ENCODE assay signal across 15 cellular contexts in the genomic region with DNA sequence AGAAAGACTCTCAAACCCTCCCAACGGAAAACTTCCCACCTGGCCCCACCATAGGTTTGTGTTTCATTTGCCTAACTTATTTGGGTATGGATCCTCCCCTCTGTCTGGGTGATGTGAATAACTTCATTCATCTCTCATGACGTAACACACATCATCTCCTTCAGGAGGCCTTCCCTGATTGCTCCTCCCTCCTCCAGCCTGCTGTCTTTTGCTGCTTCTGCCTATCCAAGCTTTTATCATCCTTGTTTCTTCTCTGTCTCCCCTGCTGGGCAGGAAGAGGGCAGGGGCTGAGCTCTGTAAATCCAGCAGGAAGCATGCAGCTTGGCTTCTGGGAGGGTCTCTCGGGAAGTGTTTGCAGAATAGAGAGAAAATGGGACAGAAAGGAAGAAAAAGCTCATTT.
"Had no signal": no experiment of that assay in that cellular context is flagged by ENCODE, and none has a peak within 500 bp of the region (broad histone marks: within the 10 kb centered on the region; RNA-seq: fewer than 3 reads in every experiment).

No MANE protein-coding gene starts in this region.

- H3K9me3 ChIP-seq: left lung, prostate gland, transverse colon had no signal

- H3K27ac ChIP-seq: cardiac muscle cell, left lung, prostate gland, transverse colon had no signal

- DNase-seq: activated naive CD4-positive, alpha-beta T cell treated with anti-CD3 and anti-CD28 coated beads, Interleukin-2, amount 50 U/mL, for 16 hours; kidney; left lung; right cardiac atrium; small intestine; stimulated activated CD4-positive, alpha-beta T cell treated with anti-CD3 and anti-CD28 coated beads, Interleukin-4, amount 100 ng/mL, for 24 hours; stimulated activated CD8-positive, alpha-beta memory T cell treated with anti-CD3 and anti-CD28 coated beads, Interleukin-4, amount 100 ng/mL, for 48 hours; stimulated activated naive CD4-positive, alpha-beta T cell treated with Interleukin-2 at 50 U/mL for 16 hours; transverse colon had no signal

- FAIRE-seq: colon, kidney, small intestine had no signal

- H3K27me3 ChIP-seq: cardiac muscle cell had no signal

- H3K36me3 ChIP-seq: cardiac muscle cell, left lung, prostate gland, transverse colon had no signal

- ATAC-seq: activated CD4-positive, CD25-positive, alpha-beta regulatory T cell treated with anti-CD3 and anti-CD28 coated beads, Interleukin-2, amount 50 U/mL, for 24 hours; esophagus mucosa; left lung; natural killer cell treated with Interleukin-12 subunit alpha and Interleukin-12 subunit beta and Interleukin-15 and Interleukin-18, amount 100 ng/mL, for 72 hours; right cardiac atrium had no signal

- H3K4me3 ChIP-seq: cardiac muscle cell, left lung, prostate gland, transverse colon had no signal

- H3K4me1 ChIP-seq: prostate gland had no signal
